9 cellular contexts compared by ENCODE assay signal in genomic region chr12:88052686-88053085, GRCh38. TPM values are rescaled to one million over a fixed set of nuclear protein-coding genes. Genes with fewer than 3 reads are reported as not detected.
DNase-seq lines count a peak whose midpoint lies in the region; ATAC-seq, FAIRE-seq and TF ChIP-seq lines count a peak whose summit lies in the region.
"Had no signal": no experiment of that assay in that cellular context is flagged by ENCODE, and none has a peak within 500 bp of the region (broad histone marks: within the 10 kb centered on the region; RNA-seq: fewer than 3 reads in every experiment).

No MANE protein-coding gene starts in this region.

- H4K20me1 ChIP-seq in K562 (replicated peaks; ENCODE audit: control insufficient read depth, insufficient read depth, low read length): no peaks in the 10 kb centered on the region

- ATAC-seq in Right ventricle myocardium inferior: peak; percentile 46
- ATAC-seq in HG03025 (IDR thresholded peaks at IDR 0.05; ENCODE audit: low FRiP score, unreplicated experiment): peak; percentile 48
- ATAC-seq in K562: peak; percentile 94
- ATAC-seq in GM21737 (IDR thresholded peaks at IDR 0.05; ENCODE audit: unreplicated experiment): no peak

- H3K9me3 ChIP-seq in K562 (replicated peaks; ENCODE audit: control insufficient read depth, insufficient read depth, low read depth, low read length) (peaks cover 1% of the 10 kb centered on the region; the same call in 1 of the 2 replicates), liver (ENCODE audit: control insufficient read depth in 4 of 4, low read length in 3 of 4) (no peaks in the 10 kb centered on the region)

- no peak for TF ChIP-seq POLR2A in K562 (conservative IDR thresholded peaks at IDR 0.05)

- H3K27ac ChIP-seq in K562 (ENCODE audit: extremely low read depth, low read depth, low read length) (no peak overlapping the region), liver (ENCODE audit: low read depth in 1 of 2, low read length in 2 of 2) (no peak overlapping the region)

- H3K4me2 ChIP-seq in K562 (ENCODE audit: insufficient read depth, low read length): no peak overlapping the region

- TF ChIP-seq CTCF in K562 (IDR thresholded peaks at IDR 0.05 in 2 of 3, conservative IDR thresholded peaks at IDR 0.05 in 1 of 3; ENCODE audit: insufficient read depth in 2 of 3, low read depth in 1 of 3, low read length in 3 of 3) (peak; percentile 47 to 62 (median 55); a peak in 5 of 6 replicates), liver (IDR thresholded peaks at IDR 0.05; ENCODE audit: low read depth, low read length, missing input control) (peak; percentile 45)

- CTCF ChIA-PET in K562 (lab: Yijun Ruan, JAX; ENCODE audit: low intra/inter-chr PET ratio): no interaction called here

- H3K4me3 ChIP-seq in K562 (no peak overlapping the region), liver (ENCODE audit: low read depth in 1 of 3, low read length in 3 of 3) (no peak overlapping the region)

- TF ChIP-seq RAD21 in K562 (CRISPR knock-in tag; conservative IDR thresholded peaks at IDR 0.05 in 1 of 2, IDR thresholded peaks at IDR 0.05 in 1 of 2): peak; percentile 51 to 63
- peak; percentile 86 to 87 for TF ChIP-seq RAD21 in liver (IDR thresholded peaks at IDR 0.05)

- POLR2A ChIA-PET in K562 (lab: Yijun Ruan, JAX): interaction anchor here (2.1 kb wide), 1 partner anchor 15 kb away, joined by 6 read pairs; no protein-coding TSS in a partner anchor

- no peaks in the 10 kb centered on the region for H3K9me1 ChIP-seq in K562 (ENCODE audit: control insufficient read depth, insufficient read depth, low read length)

- FAIRE-seq in K562 (lab: Jason Lieb, UNC): peak; percentile 79
- FAIRE-seq: endometrium had no signal

- BruUV-seq in K562 (replicated peaks; lab: Mats Ljungman, UMichigan): no TSS peak

- H3K4me1 ChIP-seq in K562 (replicated peaks in 1 of 2; ENCODE audit: control insufficient read depth in 2 of 2, insufficient read depth in 2 of 2, low read length in 2 of 2): no peaks in the 10 kb centered on the region
- no peaks in the 10 kb centered on the region for H3K4me1 ChIP-seq in liver (ENCODE audit: control insufficient read depth in 4 of 4, insufficient read depth in 4 of 4, low read length in 3 of 4)

- H3K79me2 ChIP-seq in K562 (ENCODE audit: control insufficient read depth, insufficient read depth, low read length): no peaks in the 10 kb centered on the region

- peaks cover 69% of the 10 kb centered on the region for H3K36me3 ChIP-seq in K562 (ENCODE audit: control insufficient read depth, insufficient read depth, low read length)
- peaks cover 3 to 30% (median 18%) of the 10 kb centered on the region in 4 donors for H3K36me3 ChIP-seq in liver (ENCODE audit: control insufficient read depth in 4 of 4, insufficient read depth in 3 of 4, low read depth in 1 of 4, low read length in 3 of 4)

- no peaks in the 10 kb centered on the region for H3K27me3 ChIP-seq in K562 (ENCODE audit: control insufficient read depth in 2 of 2, insufficient read depth in 2 of 2, low read length in 2 of 2)
- no peaks in the 10 kb centered on the region for H3K27me3 ChIP-seq in liver (ENCODE audit: control insufficient read depth in 4 of 4, insufficient read depth in 4 of 4, low read length in 3 of 4)

- intact Hi-C loops in Right ventricle myocardium inferior (cut with DNase I): no loop called here
- intact Hi-C loops in cardiac septum (cut with DNase I): no loop called here
- intact Hi-C loops in K562 (cut with micrococcal nuclease): no loop called here

- in situ Hi-C loops in K562 (cut with MboI): no loop called here

- 36% methylated on average over 1 of the region's 1 CpG for WGBS in K562 (ENCODE audit: insufficient coverage, low coverage, missing lambda C conversion rate)
- WGBS in liver: 84% methylated on average over 1 of the region's 1 CpG

- H3K9ac ChIP-seq in K562 (ENCODE audit: insufficient read depth in 1 of 2, low read depth in 2 of 2, low read length in 2 of 2): no peak overlapping the region
- no peak overlapping the region for H3K9ac ChIP-seq in liver (ENCODE audit: low read depth in 1 of 2, low read length in 2 of 2)

- DNase-seq in Right ventricle myocardium inferior (ENCODE audit: missing footprints) (no peak), cardiac septum (ENCODE audit: low spot score) (no peak), NCI-H524 treated with DMSO at 0.1 percent for 48 hours (lab: John Stamatoyannopoulos, UW) (peak; percentile 7), K562 (ENCODE audit: extremely low read depth in 1 of 4, low spot score in 3 of 4) (peak; percentile 15 to 56 (median 23))
- DNase-seq in activated CD4-positive, alpha-beta T cell treated with anti-CD3 and anti-CD28 coated beads, Interleukin-2, amount 50 U/mL, for 4 hours: no peak

- TF ChIP-seq EP300 in K562 (IDR thresholded peaks at IDR 0.05; ENCODE audit: low read length): no peak

- no peak overlapping the region for H2AFZ ChIP-seq in K562 (ENCODE audit: low read depth, low read length)

TF ChIP-seq in K562, 482 proteins besides CTCF, POLR2A, EP300 and RAD21 (continues in another document):
- no peak for TF ChIP-seq PHTF2 (CRISPR knock-in tag; IDR thresholded peaks at IDR 0.05)
- no peak for TF ChIP-seq IRF9 (tag; IDR thresholded peaks at IDR 0.05)
- TF ChIP-seq FOSL1 (tag; conservative IDR thresholded peaks at IDR 0.05): no peak
- no peak for TF ChIP-seq CHD2 (IDR thresholded peaks at IDR 0.05; ENCODE audit: low read depth, low read length)
- TF ChIP-seq BACH1 (tag; IDR thresholded peaks at IDR 0.05): no peak

TF ChIP-seq in liver, 16 proteins besides CTCF, POLR2A, EP300 and RAD21:
- TF ChIP-seq GABPA (IDR thresholded peaks at IDR 0.05 in 1 of 2, conservative IDR thresholded peaks at IDR 0.05 in 1 of 2): no peak
- no peak for TF ChIP-seq TAF1 (conservative IDR thresholded peaks at IDR 0.05)

RNA-seq across cellular contexts. Expression of gene C12orf50, which starts 23.5 kb away (rescaled TPM):
- 0.05 TPM for total RNA-seq in Right ventricle myocardium inferior
- 0.05 TPM for total RNA-seq in cardiac septum
- 0.11 TPM in 1 of 2 replicates, not detected in the other for total RNA-seq in K562 (2011; cell fraction: chromatin; rRNA removed; ENCODE audit: low replicate concordance)
- not detected in 2 replicates for total RNA-seq in K562 (2011; cell fraction: nucleolus; rRNA removed)
- total RNA-seq in K562 (2011; cell fraction: nucleoplasm; rRNA removed): 0.22 TPM in 1 of 2 replicates, not detected in the other
- total RNA-seq in K562 (2014; rRNA removed): not detected in 2 replicates
- 0.11 TPM in 1 of 2 replicates, not detected in the other for total RNA-seq in K562 (2014; rRNA removed; fragmentation: Illumina TruSeq; extraction: Trizol)
- total RNA-seq in K562 (2015; rRNA removed; fragmentation: Illumina TruSeq; extraction: Trizol): 0.08 and 0.14 TPM in 2 replicates
- total RNA-seq in K562 (2021): not detected in 2 replicates
- polyA plus RNA-seq in K562 (2011; rRNA removed): 0.09 TPM in 1 of 2 replicates, not detected in the other
- 0.09 TPM in 1 of 2 replicates, not detected in the other for polyA plus RNA-seq in K562 (2011; cell fraction: cytosol; rRNA removed)
- polyA plus RNA-seq in K562 (2011; cell fraction: nucleus; rRNA removed): 0.03 and 0.15 TPM in 2 replicates
- 0.05 TPM in 1 of 2 replicates, not detected in the other for polyA plus RNA-seq in K562 (2012)
- 0.07 TPM in 1 of 2 replicates, not detected in the other for polyA plus RNA-seq in K562 (2014; fragmentation: Illumina TruSeq; extraction: Trizol)
- polyA plus RNA-seq in K562 (2014; fragmentation: Nextera tagmentation; extraction: Ambion mirVana): not detected
- not detected in 2 replicates for polyA plus RNA-seq in K562 (2014; rRNA removed)
- 0.06 and 0.07 TPM in 2 replicates for polyA minus RNA-seq in K562 (2011; rRNA and poly(A)+ RNA removed)
- polyA minus RNA-seq in K562 (2011; cell fraction: cytosol; rRNA and poly(A)+ RNA removed): not detected in 2 replicates
- polyA minus RNA-seq in K562 (2011; cell fraction: nucleus; rRNA and poly(A)+ RNA removed): 0.11 TPM in 1 of 2 replicates, not detected in the other
- total RNA-seq in liver: under 1 TPM in 1 of 2 donors, not detected in 1; 0.08 TPM
- not detected for polyA plus RNA-seq in liver

Comparison
In these comparisons a context has a peak if more than half of its experiments do, and no peak if none do; other contexts are left out.
1. DNase-seq: peak in NCI-H524 treated with DMSO at 0.1 percent for 48 hours (single experiment) and K562 (4 of 4); none in Right ventricle myocardium inferior (single experiment), cardiac septum (single experiment) and activated CD4-positive, alpha-beta T cell treated with anti-CD3 and anti-CD28 coated beads, Interleukin-2, amount 50 U/mL, for 4 hours (0 of 2).